In genomic region chrX:149938427-149939270, GRCh38 we compare ENCODE assay signal across 8 cellular contexts. TPM values are rescaled to one million over a fixed set of nuclear protein-coding genes. Genes with fewer than 3 reads are reported as not detected.
DNase-seq lines count a peak whose midpoint lies in the region; ATAC-seq and TF ChIP-seq lines count a peak whose summit lies in the region.

TSS of gene EOLA2 (minus strand) at chrX:149938491. CDS start at chrX:149933874, 4,617 bp downstream.

- H3K4me1 Mint-ChIP-seq in activated T-helper 17 cell treated with anti-CD3 and anti-CD28 coated beads, Interleukin-2, amount 50 U/mL, for 72 hours, result no peaks in the 10 kb centered on the region
- peaks cover 5 to 15% (median 10%) of the 10 kb centered on the region in 3 donors for H3K4me1 Mint-ChIP-seq in naive B cell
- peaks cover 13% of the 10 kb centered on the region for H3K4me1 Mint-ChIP-seq in stimulated activated memory B cell treated with anti-CD40 and anti-IgM and Interleukin-4, amounts not matched to agents 10 μg/mL and 1 μg/mL and 100 μg/mL, for 72 hours

- H3K4me3 ChIP-seq in LNCaP clone FGC (ENCODE audit: low read depth, low read length), result peak within 1 kb of the TSS; percentile 87

- peak within 1 kb of the TSS; percentile 94 for H3K27ac ChIP-seq in RWPE1

- POLR2A ChIA-PET in RWPE1 (lab: Yijun Ruan, JAX; ENCODE audit: low non-redundant PET), result interaction anchor here (0.6 kb wide), 2 partner anchors 83 to 261 kb away, joined by 3 to 5 read pairs; no protein-coding TSS in a partner anchor

- H3K27ac Mint-ChIP-seq in activated T-helper 17 cell treated with anti-CD3 and anti-CD28 coated beads, Interleukin-2, amount 50 U/mL, for 72 hours, result peak within 1 kb of the TSS; percentile 98
- peak within 1 kb of the TSS; percentile 98 to 100 (median 99) for H3K27ac Mint-ChIP-seq in naive B cell
- peak within 1 kb of the TSS; percentile 88 for H3K27ac Mint-ChIP-seq in stimulated activated memory B cell treated with anti-CD40 and anti-IgM and Interleukin-4, amounts not matched to agents 10 μg/mL and 1 μg/mL and 100 μg/mL, for 72 hours

- peak; percentile 60 for TF ChIP-seq CTCF in LNCaP clone FGC (IDR thresholded peaks at IDR 0.05; ENCODE audit: control insufficient read depth, extremely low read depth, insufficient read depth)
- peak; percentile 30 for TF ChIP-seq CTCF in RWPE1 (conservative IDR thresholded peaks at IDR 0.05; ENCODE audit: low read depth)

- ATAC-seq in activated T-helper 17 cell treated with anti-CD3 and anti-CD28 coated beads, Interleukin-2, amount 50 U/mL, for 72 hours (replicated peaks), result peak; percentile 73
- peak; percentile 67 to 73 for ATAC-seq in naive B cell (ENCODE audit: low read depth in 2 of 2)
- peak; percentile 84 for ATAC-seq in stimulated activated memory B cell treated with anti-CD40 and anti-IgM and Interleukin-4, amounts not matched to agents 10 μg/mL and 1 μg/mL and 100 μg/mL, for 72 hours

- DNase-seq in EH (ENCODE audit: low read depth) (peak; percentile 98), H4 (ENCODE audit: low spot score) (peak; percentile 99), LNCaP clone FGC (ENCODE audit: low read depth) (peak; percentile 97), RWPE1 (ENCODE audit: low spot score) (peak; percentile 71), fibroblast of gingiva (ENCODE audit: low read depth) (peak; percentile 98), naive B cell (peak; percentile 91)

- H3K27me3 Mint-ChIP-seq in activated T-helper 17 cell treated with anti-CD3 and anti-CD28 coated beads, Interleukin-2, amount 50 U/mL, for 72 hours, result no peaks in the 10 kb centered on the region
- no peaks in the 10 kb centered on the region for H3K27me3 Mint-ChIP-seq in naive B cell
- no peaks in the 10 kb centered on the region for H3K27me3 Mint-ChIP-seq in stimulated activated memory B cell treated with anti-CD40 and anti-IgM and Interleukin-4, amounts not matched to agents 10 μg/mL and 1 μg/mL and 100 μg/mL, for 72 hours

- CTCF ChIA-PET in RWPE1 (lab: Yijun Ruan, JAX), result interaction anchor here (0.6 kb wide), 1 partner anchor 451 kb away, joined by 3 read pairs; no protein-coding TSS in a partner anchor

- peaks cover 14% of the 10 kb centered on the region for H3K36me3 Mint-ChIP-seq in activated T-helper 17 cell treated with anti-CD3 and anti-CD28 coated beads, Interleukin-2, amount 50 U/mL, for 72 hours (ENCODE audit: low read depth)
- H3K36me3 Mint-ChIP-seq in naive B cell, result peaks cover 0 to 6% of the 10 kb centered on the region in 2 donors
- peaks cover 10% of the 10 kb centered on the region for H3K36me3 Mint-ChIP-seq in stimulated activated memory B cell treated with anti-CD40 and anti-IgM and Interleukin-4, amounts not matched to agents 10 μg/mL and 1 μg/mL and 100 μg/mL, for 72 hours

- H3K9me3 Mint-ChIP-seq in activated T-helper 17 cell treated with anti-CD3 and anti-CD28 coated beads, Interleukin-2, amount 50 U/mL, for 72 hours, result no peaks in the 10 kb centered on the region
- peaks cover 0 to 2% (median 0%) of the 10 kb centered on the region in 7 donors for H3K9me3 Mint-ChIP-seq in naive B cell
- H3K9me3 Mint-ChIP-seq in stimulated activated memory B cell treated with anti-CD40 and anti-IgM and Interleukin-4, amounts not matched to agents 10 μg/mL and 1 μg/mL and 100 μg/mL, for 72 hours, result no peaks in the 10 kb centered on the region

- peak within 1 kb of the TSS; percentile 89 for H3K4me3 Mint-ChIP-seq in activated T-helper 17 cell treated with anti-CD3 and anti-CD28 coated beads, Interleukin-2, amount 50 U/mL, for 72 hours
- H3K4me3 Mint-ChIP-seq in naive B cell, result peak within 1 kb of the TSS; percentile 85 to 97 (median 96)
- peak within 1 kb of the TSS; percentile 91 for H3K4me3 Mint-ChIP-seq in stimulated activated memory B cell treated with anti-CD40 and anti-IgM and Interleukin-4, amounts not matched to agents 10 μg/mL and 1 μg/mL and 100 μg/mL, for 72 hours

RNA-seq across cellular contexts. Expression of gene EOLA2, which starts in this region (rescaled TPM):
- 6.4 and 20.2 TPM in 2 replicates for total RNA-seq in H4 (2014; rRNA removed; shearing (Covaris generic))
- 10 to 100 TPM; 31.0 to 42.3 TPM for total RNA-seq in activated T-helper 17 cell treated with anti-CD3 and anti-CD28 coated beads, Interleukin-2, amount 50 U/mL, for 72 hours
- polyA plus RNA-seq in naive B cell (ENCODE audit: low read depth in 6 of 6), result 10 to 100 TPM; 10.9 to 34.8 (median 24.4) TPM

Comparison
In these comparisons a context has a peak if more than half of its experiments do, and no peak if none do; other contexts are left out.
1. Peak in every context shown above with its lines: DNase-seq, ATAC-seq, H3K4me3 ChIP-seq and H3K27ac ChIP-seq.